In the genomic region with DNA sequence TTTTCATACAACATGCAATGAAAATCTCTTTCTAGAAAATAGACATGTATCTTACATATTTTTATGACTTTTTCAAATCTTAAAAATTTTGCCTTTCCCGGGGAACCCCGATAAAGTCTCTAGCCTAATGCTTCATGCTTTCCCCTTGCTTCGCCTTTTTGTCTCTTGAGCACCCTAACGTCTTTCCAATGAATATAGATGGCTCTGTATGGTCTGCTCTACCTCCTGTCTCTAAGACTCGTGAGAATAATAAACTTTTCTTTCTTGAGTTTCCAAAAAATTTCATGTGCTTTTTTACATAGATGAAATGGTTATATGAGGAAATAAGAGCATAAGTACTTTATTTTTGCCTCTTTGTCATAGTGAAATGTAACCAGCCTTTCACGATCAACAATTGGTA, we compare ENCODE assay signal across 21 cellular contexts.
DNase-seq lines count a peak whose midpoint lies in the region; ATAC-seq and TF ChIP-seq lines count a peak whose summit lies in the region.
"Had no signal": no experiment of that assay in that cellular context is flagged by ENCODE, and none has a peak within 500 bp of the region (broad histone marks: within the 10 kb centered on the region; RNA-seq: fewer than 3 reads in every experiment).

No MANE protein-coding gene starts in this region.

- peaks cover 3 to 20% of the 10 kb centered on the region in 2 experiments; a peak in 3 of 4 replicates for H3K4me1 ChIP-seq in SK-N-SH (ENCODE audit: control insufficient read depth in 1 of 2, insufficient read depth in 2 of 2, low read depth in 1 of 2, low read length in 1 of 2)
- H3K4me1 ChIP-seq: Caco-2 had no signal

- H3K4me3 Mint-ChIP-seq in brain, result peak overlapping the region; percentile 85 to 96 (median 88)
- peak overlapping the region; percentile 32 for H3K4me3 Mint-ChIP-seq in neural crest cell
- H3K4me3 Mint-ChIP-seq: CD4-positive, alpha-beta T cell had no signal

- H3K9ac ChIP-seq in SK-N-SH, result no peak overlapping the region

- H3K4me2 ChIP-seq in SK-N-SH, result no peak overlapping the region

- no peaks in the 10 kb centered on the region for H3K9me3 ChIP-seq in SK-N-SH
- H3K9me3 ChIP-seq: Caco-2 had no signal

- TF ChIP-seq CTCF in SK-N-SH (IDR thresholded peaks at IDR 0.05) (no peak), brain (conservative IDR thresholded peaks at IDR 0.05) (no peak), neural crest cell (conservative IDR thresholded peaks at IDR 0.05) (no peak)

- TF ChIP-seq RAD21 in SK-N-SH (IDR thresholded peaks at IDR 0.05; ENCODE audit: low read length), result no peak

- peaks cover 74% of the 10 kb centered on the region for H3K4me1 Mint-ChIP-seq in brain
- H3K4me1 Mint-ChIP-seq in neural crest cell, result peaks cover 34% of the 10 kb centered on the region

- WGBS in SK-N-SH (ENCODE audit: low lambda C conversion rate), result 8% methylated on average over 6 of the region's 6 CpGs

- H3K9me3 Mint-ChIP-seq in brain (no peaks in the 10 kb centered on the region), neural crest cell (no peaks in the 10 kb centered on the region)
- H3K9me3 Mint-ChIP-seq: CD4-positive, alpha-beta T cell had no signal

- H4K20me1 ChIP-seq in SK-N-SH (ENCODE audit: insufficient read depth), result no peaks in the 10 kb centered on the region

- no peaks in the 10 kb centered on the region for H3K36me3 Mint-ChIP-seq in brain
- H3K36me3 Mint-ChIP-seq in neural crest cell (ENCODE audit: low read depth), result no peaks in the 10 kb centered on the region

- H3K79me2 ChIP-seq in SK-N-SH (ENCODE audit: insufficient read depth), result no peaks in the 10 kb centered on the region

- CTCF ChIA-PET in SK-N-SH (lab: Yijun Ruan, JAX), result interaction anchor here (0.7 to 13.1 kb wide), 6 partner anchors 12 to 731 kb away, joined by 3 to 203 read pairs (median 4); no protein-coding TSS in a partner anchor

- TF ChIP-seq EP300 in SK-N-SH (IDR thresholded peaks at IDR 0.05; ENCODE audit: borderline replicate concordance in 1 of 2, low read depth in 1 of 2, low read length in 1 of 2), result no peak

- H3K9me2 ChIP-seq in SK-N-SH, result no peaks in the 10 kb centered on the region

- no peaks in the 10 kb centered on the region for H3K36me3 ChIP-seq in SK-N-SH (replicated peaks in 1 of 2; ENCODE audit: control insufficient read depth in 1 of 2, insufficient read depth in 2 of 2, low read length in 1 of 2)

- POLR2A ChIA-PET in SK-N-SH (lab: Yijun Ruan, JAX), result interaction anchor here (0.9 kb wide), 1 partner anchor 451 kb away, joined by 3 read pairs; no protein-coding TSS in a partner anchor

- DNase-seq in SK-N-SH (no peak), neural crest cell (ENCODE audit: low read depth, low spot score) (no peak), C1 segment of cervical spinal cord (lab: John Stamatoyannopoulos, UW) (no peak)
- DNase-seq: Caco-2; CD4-positive, alpha-beta T cell; KBM-7; NCI-H1092; NCI-H1436; NCI-H187 treated with DMSO at 0.1 percent for 48 hours; NCI-H2107; NCI-H510A treated with DMSO at 0.1 percent for 48 hours; NCI-H748 treated with DMSO at 0.1 percent for 48 hours; SHP77 treated with DMSO at 0.1 percent for 48 hours; T-helper 1 cell had no signal

- H2AFZ ChIP-seq in SK-N-SH (ENCODE audit: low read depth), result peak overlapping the region; percentile 49; the same call in 1 of the 2 replicates

- H3K27me3 Mint-ChIP-seq in brain (peaks cover 5% of the 10 kb centered on the region), neural crest cell (ENCODE audit: low read depth) (no peaks in the 10 kb centered on the region)

- ATAC-seq in SK-N-SH treated with all-trans-retinoic acid at 6 μM for 48 hours, result no peak
- ATAC-seq in HG02852 (IDR thresholded peaks at IDR 0.05; ENCODE audit: unreplicated experiment), result no peak
- no peak for ATAC-seq in GM19397 (IDR thresholded peaks at IDR 0.05; ENCODE audit: unreplicated experiment)
- no peak for ATAC-seq in HG03378 (IDR thresholded peaks at IDR 0.05; ENCODE audit: unreplicated experiment)

- H3K4me3 ChIP-seq in SK-N-SH (ENCODE audit: low read depth in 2 of 2, low read length in 1 of 2), result peak overlapping the region; percentile 21 to 56; a peak in 3 of 4 replicates

- H3K27me3 ChIP-seq in SK-N-SH (ENCODE audit: insufficient read depth), result no peaks in the 10 kb centered on the region

- H3F3A ChIP-seq in SK-N-SH (replicated peaks; ENCODE audit: insufficient read depth), result no peaks in the 10 kb centered on the region

- peak overlapping the region; percentile 79 to 96 (median 89) for H3K27ac Mint-ChIP-seq in brain
- no peak overlapping the region for H3K27ac Mint-ChIP-seq in neural crest cell (ENCODE audit: unreplicated experiment)
- H3K27ac Mint-ChIP-seq: CD4-positive, alpha-beta T cell had no signal

- peak overlapping the region in 1 of 2 experiments; percentile 91; a peak in 2 of 4 replicates for H3K27ac ChIP-seq in SK-N-SH (ENCODE audit: low read depth in 2 of 2, low read length in 1 of 2)
- H3K27ac ChIP-seq: 22Rv1, RWPE1 had no signal

TF ChIP-seq in SK-N-SH, 30 proteins besides CTCF, POLR2A, EP300 and RAD21:
- TF ChIP-seq NFIC (IDR thresholded peaks at IDR 0.05; ENCODE audit: borderline replicate concordance), result no peak

TF ChIP-seq in SK-N-SH treated with all-trans-retinoic acid at 6 μM for 48 hours, 23 proteins besides CTCF, POLR2A, EP300 and RAD21 (continues in another document):
- no peak for TF ChIP-seq ZNF70 (CRISPR knock-in tag; IDR thresholded peaks at IDR 0.05)
- TF ChIP-seq, protein P1, sequence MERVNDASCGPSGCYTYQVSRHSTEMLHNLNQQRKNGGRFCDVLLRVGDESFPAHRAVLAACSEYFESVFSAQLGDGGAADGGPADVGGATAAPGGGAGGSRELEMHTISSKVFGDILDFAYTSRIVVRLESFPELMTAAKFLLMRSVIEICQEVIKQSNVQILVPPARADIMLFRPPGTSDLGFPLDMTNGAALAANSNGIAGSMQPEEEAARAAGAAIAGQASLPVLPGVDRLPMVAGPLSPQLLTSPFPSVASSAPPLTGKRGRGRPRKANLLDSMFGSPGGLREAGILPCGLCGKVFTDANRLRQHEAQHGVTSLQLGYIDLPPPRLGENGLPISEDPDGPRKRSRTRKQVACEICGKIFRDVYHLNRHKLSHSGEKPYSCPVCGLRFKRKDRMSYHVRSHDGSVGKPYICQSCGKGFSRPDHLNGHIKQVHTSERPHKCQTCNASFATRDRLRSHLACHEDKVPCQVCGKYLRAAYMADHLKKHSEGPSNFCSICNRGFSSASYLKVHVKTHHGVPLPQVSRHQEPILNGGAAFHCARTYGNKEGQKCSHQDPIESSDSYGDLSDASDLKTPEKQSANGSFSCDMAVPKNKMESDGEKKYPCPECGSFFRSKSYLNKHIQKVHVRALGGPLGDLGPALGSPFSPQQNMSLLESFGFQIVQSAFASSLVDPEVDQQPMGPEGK (CRISPR knock-in tag; IDR thresholded peaks at IDR 0.05; ENCODE audit: borderline replicate concordance), result no peak
- TF ChIP-seq ZC3H10 (CRISPR knock-in tag; IDR thresholded peaks at IDR 0.05), result no peak
- no peak for TF ChIP-seq BACH2 (CRISPR knock-in tag; IDR thresholded peaks at IDR 0.05; ENCODE audit: borderline replicate concordance)
- no peak for TF ChIP-seq ESRRG (CRISPR knock-in tag; IDR thresholded peaks at IDR 0.05)
- no peak for TF ChIP-seq ZFP30 (CRISPR knock-in tag; IDR thresholded peaks at IDR 0.05)
- no peak for TF ChIP-seq ARNTL (CRISPR knock-in tag; IDR thresholded peaks at IDR 0.05; ENCODE audit: borderline replicate concordance, low read depth)
- TF ChIP-seq OSR1 (CRISPR knock-in tag; IDR thresholded peaks at IDR 0.05), result no peak
- no peak for TF ChIP-seq GLIS3 (CRISPR knock-in tag; IDR thresholded peaks at IDR 0.05)
- no peak for TF ChIP-seq ZFP3 (CRISPR knock-in tag; IDR thresholded peaks at IDR 0.05)
- no peak for TF ChIP-seq TCF4 (CRISPR knock-in tag; IDR thresholded peaks at IDR 0.05; ENCODE audit: borderline replicate concordance)
- TF ChIP-seq SNAI2 (CRISPR knock-in tag; IDR thresholded peaks at IDR 0.05), result no peak
- no peak for TF ChIP-seq RARB (CRISPR knock-in tag; IDR thresholded peaks at IDR 0.05)
- no peak for TF ChIP-seq PPARA (CRISPR knock-in tag; IDR thresholded peaks at IDR 0.05; ENCODE audit: borderline replicate concordance)
- TF ChIP-seq ISL1 (CRISPR knock-in tag; IDR thresholded peaks at IDR 0.05), result no peak
- TF ChIP-seq, protein P2, sequence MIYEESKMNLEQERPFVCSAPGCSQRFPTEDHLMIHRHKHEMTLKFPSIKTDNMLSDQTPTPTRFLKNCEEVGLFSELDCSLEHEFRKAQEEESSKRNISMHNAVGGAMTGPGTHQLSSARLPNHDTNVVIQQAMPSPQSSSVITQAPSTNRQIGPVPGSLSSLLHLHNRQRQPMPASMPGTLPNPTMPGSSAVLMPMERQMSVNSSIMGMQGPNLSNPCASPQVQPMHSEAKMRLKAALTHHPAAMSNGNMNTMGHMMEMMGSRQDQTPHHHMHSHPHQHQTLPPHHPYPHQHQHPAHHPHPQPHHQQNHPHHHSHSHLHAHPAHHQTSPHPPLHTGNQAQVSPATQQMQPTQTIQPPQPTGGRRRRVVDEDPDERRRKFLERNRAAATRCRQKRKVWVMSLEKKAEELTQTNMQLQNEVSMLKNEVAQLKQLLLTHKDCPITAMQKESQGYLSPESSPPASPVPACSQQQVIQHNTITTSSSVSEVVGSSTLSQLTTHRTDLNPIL (CRISPR knock-in tag; IDR thresholded peaks at IDR 0.05; ENCODE audit: low read depth), result no peak
- TF ChIP-seq, protein P3, sequence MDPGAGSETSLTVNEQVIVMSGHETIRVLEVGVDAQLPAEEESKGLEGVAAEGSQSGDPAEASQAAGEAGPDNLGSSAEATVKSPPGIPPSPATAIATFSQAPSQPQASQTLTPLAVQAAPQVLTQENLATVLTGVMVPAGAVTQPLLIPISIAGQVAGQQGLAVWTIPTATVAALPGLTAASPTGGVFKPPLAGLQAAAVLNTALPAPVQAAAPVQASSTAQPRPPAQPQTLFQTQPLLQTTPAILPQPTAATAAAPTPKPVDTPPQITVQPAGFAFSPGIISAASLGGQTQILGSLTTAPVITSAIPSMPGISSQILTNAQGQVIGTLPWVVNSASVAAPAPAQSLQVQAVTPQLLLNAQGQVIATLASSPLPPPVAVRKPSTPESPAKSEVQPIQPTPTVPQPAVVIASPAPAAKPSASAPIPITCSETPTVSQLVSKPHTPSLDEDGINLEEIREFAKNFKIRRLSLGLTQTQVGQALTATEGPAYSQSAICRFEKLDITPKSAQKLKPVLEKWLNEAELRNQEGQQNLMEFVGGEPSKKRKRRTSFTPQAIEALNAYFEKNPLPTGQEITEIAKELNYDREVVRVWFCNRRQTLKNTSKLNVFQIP (CRISPR knock-in tag; IDR thresholded peaks at IDR 0.05; ENCODE audit: borderline replicate concordance, low read depth), result no peak
- no peak for TF ChIP-seq ZNF8 (CRISPR knock-in tag; IDR thresholded peaks at IDR 0.05)
- TF ChIP-seq ZNF565 (CRISPR knock-in tag; conservative IDR thresholded peaks at IDR 0.05; ENCODE audit: low read depth), result no peak
